11 cellular contexts compared by ENCODE assay signal in the genomic region with DNA sequence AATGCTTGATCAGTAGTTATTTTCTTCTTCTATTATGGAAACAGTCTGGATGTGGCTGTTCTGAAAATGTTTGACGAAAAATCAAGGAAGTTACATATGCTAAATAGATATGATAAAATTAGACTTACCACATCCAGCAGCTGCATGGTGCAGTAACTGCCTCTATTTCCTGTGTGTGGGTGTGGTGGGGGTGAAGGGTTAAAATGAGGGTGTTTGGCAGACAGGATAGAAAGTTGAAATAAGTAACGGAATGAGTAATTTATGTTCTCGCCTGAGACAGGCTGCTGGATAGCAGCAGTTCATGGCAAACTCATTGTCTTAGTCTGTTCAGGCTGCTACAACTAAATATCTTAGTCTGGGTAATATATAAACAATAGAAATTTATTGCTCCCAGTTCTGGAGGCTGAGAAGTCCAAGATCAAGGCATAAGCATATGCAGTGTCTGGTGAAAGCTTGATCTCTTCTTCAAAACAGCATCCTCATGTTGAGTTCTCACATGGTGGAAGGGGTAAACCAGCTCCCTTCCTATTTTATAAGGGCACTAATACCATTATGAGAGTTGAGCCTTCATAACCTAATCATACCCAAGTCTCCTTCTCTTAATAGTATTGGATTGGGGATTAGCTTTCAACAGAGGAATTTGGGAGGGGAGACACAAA.
A peak's percentile ranks its signal among the peaks of the same experiment; 100 is the strongest.
DNase-seq lines count a peak whose midpoint lies in the region; ATAC-seq and TF ChIP-seq lines count a peak whose summit lies in the region.
"Had no signal": no experiment of that assay in that cellular context is flagged by ENCODE, and none has a peak within 500 bp of the region (broad histone marks: within the 10 kb centered on the region; RNA-seq: fewer than 3 reads in every experiment).

No MANE protein-coding gene starts in this region.

- TF ChIP-seq CTCF in NB4 (IDR thresholded peaks at IDR 0.05; ENCODE audit: low read depth, low read length), result no peak

- no peak overlapping the region for H3K27ac Mint-ChIP-seq in effector memory CD8-positive, alpha-beta T cell
- H3K27ac Mint-ChIP-seq: T-helper 17 cell had no signal

- no peaks in the 10 kb centered on the region for H3K27me3 Mint-ChIP-seq in effector memory CD8-positive, alpha-beta T cell
- H3K27me3 Mint-ChIP-seq: T-helper 17 cell had no signal

- no peak overlapping the region for H3K4me3 Mint-ChIP-seq in effector memory CD8-positive, alpha-beta T cell
- H3K4me3 Mint-ChIP-seq: T-helper 17 cell had no signal

- no peaks in the 10 kb centered on the region for H3K36me3 Mint-ChIP-seq in effector memory CD8-positive, alpha-beta T cell (ENCODE audit: insufficient read depth)

- peaks cover 3 to 13% of the 10 kb centered on the region in 2 donors for H3K9me3 Mint-ChIP-seq in effector memory CD8-positive, alpha-beta T cell

- no peak overlapping the region for H3K4me3 ChIP-seq in NB4 (ENCODE audit: low read depth, low read length)
- H3K4me3 ChIP-seq: tibial artery had no signal

- peaks cover 0 to 3% of the 10 kb centered on the region in 2 donors for H3K4me1 Mint-ChIP-seq in effector memory CD8-positive, alpha-beta T cell (ENCODE audit: low read depth in 2 of 2)
- H3K4me1 Mint-ChIP-seq: T-helper 17 cell had no signal

- DNase-seq in NB4 (ENCODE audit: low read depth) (peak; percentile 80), H4 (ENCODE audit: low spot score) (no peak), cerebellar cortex (ENCODE audit: low spot score) (no peak)
- no peak for DNase-seq in effector memory CD8-positive, alpha-beta T cell
- DNase-seq: IMR-90, T-helper 17 cell, tibial artery had no signal

- TF ChIP-seq POLR2A in NB4 (IDR thresholded peaks at IDR 0.05; ENCODE audit: extremely low read depth, insufficient read length), result no peak

- ATAC-seq in GM18868 (IDR thresholded peaks at IDR 0.05; ENCODE audit: unreplicated experiment), result peak; percentile 92
- ATAC-seq in HG02759 (IDR thresholded peaks at IDR 0.05; ENCODE audit: unreplicated experiment), result peak; percentile 90
- ATAC-seq in effector memory CD8-positive, alpha-beta T cell (replicated peaks), result peak; percentile 58
- ATAC-seq in GM21447 (IDR thresholded peaks at IDR 0.05; ENCODE audit: unreplicated experiment), result no peak
- ATAC-seq in GM19455 (IDR thresholded peaks at IDR 0.05; ENCODE audit: unreplicated experiment), result no peak
- ATAC-seq: T-helper 17 cell had no signal

Comparison
In these comparisons a context has a peak if more than half of its experiments do, and no peak if none do; other contexts are left out.
1. ATAC-seq: peak in GM18868 (single experiment), HG02759 (single experiment) and effector memory CD8-positive, alpha-beta T cell (single experiment); none in GM21447 (single experiment) and GM19455 (single experiment).